ENCODE assay signal across 9 cellular contexts in genomic region chr5:150992705-150993104, GRCh38.
"Had no signal": no experiment of that assay in that cellular context is flagged by ENCODE, and none has a peak within 500 bp of the region (broad histone marks: within the 10 kb centered on the region; RNA-seq: fewer than 3 reads in every experiment).

No MANE protein-coding gene starts in this region.

- H3K27ac Mint-ChIP-seq: GM23338, H9, HFFc6 had no signal

- H3K4me1 Mint-ChIP-seq: GM23338, H9 had no signal

- H2AFZ ChIP-seq: GM23248, GM23338 had no signal

- DNase-seq: GM23248, GOT3, H7, H9, HFFc6 had no signal

- FAIRE-seq: H1, H54 had no signal

- H3K4me2 ChIP-seq: GM23338 had no signal

- H3K9me3 ChIP-seq: HAP-1 had no signal

- H3K36me3 ChIP-seq: HAP-1 had no signal

- H3K4me1 ChIP-seq: HAP-1 had no signal

- H3K4me3 ChIP-seq: GM23248, GM23338, HAP-1 had no signal

- H3K4me3 Mint-ChIP-seq: GM23338, H9, HFFc6 had no signal

- H3K27ac ChIP-seq: GM23248 had no signal

- H3K9ac ChIP-seq: GM23248 had no signal
